In genomic region chr16:57622361-57623250, GRCh38 we compare ENCODE assay signal across 15 cellular contexts. TPM values are rescaled to one million over a fixed set of nuclear protein-coding genes. Genes with fewer than 3 reads are reported as not detected.
A peak's percentile ranks its signal among the peaks of the same experiment; 100 is the strongest.
DNase-seq lines count a peak whose midpoint lies in the region; ATAC-seq, FAIRE-seq and TF ChIP-seq lines count a peak whose summit lies in the region.
"Had no signal": no experiment of that assay in that cellular context is flagged by ENCODE, and none has a peak within 500 bp of the region (broad histone marks: within the 10 kb centered on the region; RNA-seq: fewer than 3 reads in every experiment).

No MANE protein-coding gene starts in this region.

- FAIRE-seq in kidney (lab: Jason Lieb, UNC), result no peak

- ATAC-seq in HCT116 (no peak), GM21381 (IDR thresholded peaks at IDR 0.05; ENCODE audit: unreplicated experiment) (no peak), GM18909 (IDR thresholded peaks at IDR 0.05; ENCODE audit: poor library complexity, unreplicated experiment) (no peak)
- ATAC-seq: activated T-helper 17 cell treated with anti-CD3 and anti-CD28 coated beads, Interleukin-2, amount 50 U/mL, for 72 hours; psoas muscle had no signal

- no peaks in the 10 kb centered on the region for H3K79me2 ChIP-seq in HCT116 (ENCODE audit: insufficient read depth, low read length)

- RAD21 ChIA-PET in HCT116 (lab: Charles Lee; ENCODE audit: low non-redundant PET in 1 of 2, low total read pairs in 2 of 2, uncharacterized antibody in 2 of 2, unreplicated experiment in 2 of 2), result no interaction called here

- no peak for DNase-seq in HCT116 (ENCODE audit: low read depth, low spot score)
- peak; percentile 18 for DNase-seq in amniotic epithelial cell (ENCODE audit: low read depth)
- DNase-seq in kidney, result peak; percentile 89
- peak; percentile 67 for DNase-seq in spleen
- no peak for DNase-seq in DMS153 treated with DMSO at 0.1 percent for 48 hours (lab: John Stamatoyannopoulos, UW; ENCODE audit: unreplicated experiment)
- DNase-seq in stimulated activated CD4-positive, alpha-beta T cell treated with anti-CD3 and anti-CD28 coated beads, Interleukin-4, amount 100 ng/mL, for 1 hour, result no peak
- DNase-seq: CD4-positive, CD25-positive, alpha-beta regulatory T cell; cerebellar nuclear complex; left ventricle myocardium inferior had no signal

- H3K9me2 ChIP-seq in HCT116 (ENCODE audit: insufficient read depth), result no peaks in the 10 kb centered on the region

- no peak overlapping the region for H2AFZ ChIP-seq in HCT116 (ENCODE audit: low read depth, low read length, poor library complexity, severe bottlenecking)

- CTCF ChIA-PET in HCT116 (lab: Charles Lee), result interaction anchor here (0.6 to 1.5 kb wide), 7 partner anchors 11 to 46 kb away, joined by 3 to 4 read pairs (median 3); no protein-coding TSS in a partner anchor

- peak overlapping the region; percentile 9; the same call in 1 of the 2 replicates for H3K9ac ChIP-seq in HCT116 (ENCODE audit: low read length)
- H3K9ac ChIP-seq in kidney (ENCODE audit: low read length in 2 of 2), result peak overlapping the region; percentile 12 to 74

- TF ChIP-seq RAD21 in HCT116 (IDR thresholded peaks at IDR 0.05; ENCODE audit: low read depth), result no peak

- intact Hi-C loops in HCT116 (cut with micrococcal nuclease), result no loop called here
- intact Hi-C loops in kidney (cut with DNase I), result no loop called here
- intact Hi-C loops in spleen (cut with DNase I; ENCODE audit: low total_unique reads), result no loop called here

- no peaks in the 10 kb centered on the region for H4K20me1 ChIP-seq in HCT116 (ENCODE audit: insufficient read depth)

- peaks cover 60 to 66% of the 10 kb centered on the region in 2 experiments for H3K4me1 ChIP-seq in HCT116 (ENCODE audit: control insufficient read depth in 1 of 2, insufficient read depth in 2 of 2, low read length in 2 of 2)
- H3K4me1 ChIP-seq in kidney (ENCODE audit: control insufficient read depth in 1 of 2, insufficient read depth in 1 of 2, low read depth in 1 of 2, low read length in 2 of 2), result peaks cover 70 to 75% of the 10 kb centered on the region in 2 donors
- peaks cover 0 to 9% (median under 1%) of the 10 kb centered on the region in 6 donors for H3K4me1 ChIP-seq in spleen
- H3K4me1 ChIP-seq: psoas muscle had no signal

- WGBS in spleen, 5 donors, result 68 to 90% (median 80%) methylated on average over 12 to 16 of the region's 16 CpGs

- H3K4me2 ChIP-seq in HCT116 (ENCODE audit: low read length), result peak overlapping the region; percentile 99

- H3K27ac ChIP-seq in HCT116 (ENCODE audit: low read depth, low read length), result peak overlapping the region; percentile 44
- H3K27ac ChIP-seq in kidney (ENCODE audit: low read depth in 2 of 2, low read length in 2 of 2), result peak overlapping the region; percentile 91 to 99
- H3K27ac ChIP-seq in spleen, result no peak overlapping the region
- H3K27ac ChIP-seq: left ventricle myocardium inferior, psoas muscle, SJSA1 had no signal

- POLR2A ChIA-PET in HCT116 (lab: Charles Lee), result interaction anchor here (0.6 to 1.0 kb wide), 4 partner anchors 11 to 37 kb away, joined by 3 to 4 read pairs (median 4); no protein-coding TSS in a partner anchor

- TF ChIP-seq CTCF in HCT116 (IDR thresholded peaks at IDR 0.05 in 2 of 3, conservative IDR thresholded peaks at IDR 0.05 in 1 of 3; ENCODE audit: borderline replicate concordance in 1 of 3, insufficient read depth in 1 of 3, low read depth in 2 of 3, low read length in 2 of 3), result no peak
- no peak for TF ChIP-seq CTCF in kidney (IDR thresholded peaks at IDR 0.05; ENCODE audit: borderline replicate concordance, extremely low read depth, insufficient read depth)
- no peak for TF ChIP-seq CTCF in spleen (IDR thresholded peaks at IDR 0.05 in 8 of 11, conservative IDR thresholded peaks at IDR 0.05 in 3 of 11)

- no TSS peak for BruUV-seq in HCT116 (replicated peaks; lab: Mats Ljungman, UMichigan)

- H3K4me3 ChIP-seq in HCT116 (replicated peaks in 1 of 2; ENCODE audit: low read depth in 1 of 2, low read length in 2 of 2) (no peak overlapping the region), kidney (ENCODE audit: low read length in 2 of 2) (peak overlapping the region; percentile 53 to 73), spleen (no peak overlapping the region)
- H3K4me3 ChIP-seq: left ventricle myocardium inferior, psoas muscle, SJSA1 had no signal

- H3K9me3 ChIP-seq in HCT116 (ENCODE audit: control insufficient read depth in 1 of 2, insufficient read depth in 1 of 2, low read depth in 1 of 2, low read length in 2 of 2) (no peaks in the 10 kb centered on the region), kidney (ENCODE audit: control insufficient read depth in 1 of 2, low read length in 2 of 2) (no peaks in the 10 kb centered on the region), spleen (no peaks in the 10 kb centered on the region)
- H3K9me3 ChIP-seq: left ventricle myocardium inferior, psoas muscle, SJSA1 had no signal

- no peaks in the 10 kb centered on the region for H3K36me3 ChIP-seq in HCT116 (ENCODE audit: control insufficient read depth in 1 of 2, insufficient read depth in 2 of 2, low read length in 2 of 2)
- peaks cover 0 to 5% of the 10 kb centered on the region in 2 donors for H3K36me3 ChIP-seq in kidney (ENCODE audit: control insufficient read depth in 1 of 2, insufficient read depth in 2 of 2, low read length in 2 of 2)
- H3K36me3 ChIP-seq in spleen, result no peaks in the 10 kb centered on the region
- H3K36me3 ChIP-seq: left ventricle myocardium inferior, SJSA1 had no signal

- no peak for TF ChIP-seq POLR2A in HCT116 (IDR thresholded peaks at IDR 0.05; ENCODE audit: borderline replicate concordance, extremely low read depth, insufficient read depth, insufficient read length)
- no peak for TF ChIP-seq POLR2A in spleen (IDR thresholded peaks at IDR 0.05)

- no peaks in the 10 kb centered on the region for H3K27me3 ChIP-seq in HCT116 (ENCODE audit: insufficient read depth, low read length)
- H3K27me3 ChIP-seq in spleen (replicated peaks in 1 of 7), result peaks cover 0 to 28% (median 0%) of the 10 kb centered on the region in 7 donors
- H3K27me3 ChIP-seq: SJSA1 had no signal

TF ChIP-seq in HCT116, 20 proteins besides CTCF, POLR2A, EP300 and RAD21:
- no peak for TF ChIP-seq ELF1 (IDR thresholded peaks at IDR 0.05; ENCODE audit: borderline replicate concordance, low read depth)
- no peak for TF ChIP-seq EGR1 (IDR thresholded peaks at IDR 0.05; ENCODE audit: low read depth)
- no peak for TF ChIP-seq SIN3A (IDR thresholded peaks at IDR 0.05; ENCODE audit: low read depth)
- TF ChIP-seq, protein P1, sequence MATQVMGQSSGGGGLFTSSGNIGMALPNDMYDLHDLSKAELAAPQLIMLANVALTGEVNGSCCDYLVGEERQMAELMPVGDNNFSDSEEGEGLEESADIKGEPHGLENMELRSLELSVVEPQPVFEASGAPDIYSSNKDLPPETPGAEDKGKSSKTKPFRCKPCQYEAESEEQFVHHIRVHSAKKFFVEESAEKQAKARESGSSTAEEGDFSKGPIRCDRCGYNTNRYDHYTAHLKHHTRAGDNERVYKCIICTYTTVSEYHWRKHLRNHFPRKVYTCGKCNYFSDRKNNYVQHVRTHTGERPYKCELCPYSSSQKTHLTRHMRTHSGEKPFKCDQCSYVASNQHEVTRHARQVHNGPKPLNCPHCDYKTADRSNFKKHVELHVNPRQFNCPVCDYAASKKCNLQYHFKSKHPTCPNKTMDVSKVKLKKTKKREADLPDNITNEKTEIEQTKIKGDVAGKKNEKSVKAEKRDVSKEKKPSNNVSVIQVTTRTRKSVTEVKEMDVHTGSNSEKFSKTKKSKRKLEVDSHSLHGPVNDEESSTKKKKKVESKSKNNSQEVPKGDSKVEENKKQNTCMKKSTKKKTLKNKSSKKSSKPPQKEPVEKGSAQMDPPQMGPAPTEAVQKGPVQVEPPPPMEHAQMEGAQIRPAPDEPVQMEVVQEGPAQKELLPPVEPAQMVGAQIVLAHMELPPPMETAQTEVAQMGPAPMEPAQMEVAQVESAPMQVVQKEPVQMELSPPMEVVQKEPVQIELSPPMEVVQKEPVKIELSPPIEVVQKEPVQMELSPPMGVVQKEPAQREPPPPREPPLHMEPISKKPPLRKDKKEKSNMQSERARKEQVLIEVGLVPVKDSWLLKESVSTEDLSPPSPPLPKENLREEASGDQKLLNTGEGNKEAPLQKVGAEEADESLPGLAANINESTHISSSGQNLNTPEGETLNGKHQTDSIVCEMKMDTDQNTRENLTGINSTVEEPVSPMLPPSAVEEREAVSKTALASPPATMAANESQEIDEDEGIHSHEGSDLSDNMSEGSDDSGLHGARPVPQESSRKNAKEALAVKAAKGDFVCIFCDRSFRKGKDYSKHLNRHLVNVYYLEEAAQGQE (IDR thresholded peaks at IDR 0.05; ENCODE audit: low read depth), result no peak
- no peak for TF ChIP-seq FOSL1 (IDR thresholded peaks at IDR 0.05; ENCODE audit: low read depth)

RNA-seq across cellular contexts. Expression of gene ADGRG1, which starts 5.8 kb away (rescaled TPM):
- total RNA-seq in HCT116 (2021; ENCODE audit: unreplicated experiment) (36.4 TPM), kidney (351 TPM), spleen (10 to 100 TPM in 4 of 7 donors, 1 to 10 TPM in 3; 6.9 to 23.7 (median 10.5) TPM)
- 62.7 and 64.5 TPM in 2 replicates for polyA plus RNA-seq in HCT116 (2012)
- polyA plus RNA-seq in kidney (ENCODE audit: insufficient read depth, low read depth, low replicate concordance) (188 TPM), spleen (1 to 10 TPM; 1.0 to 2.7 (median 1.2) TPM)

RNA-seq across cellular contexts. Expression of gene ADGRG3, which starts 45.5 kb away (rescaled TPM):
- total RNA-seq in HCT116 (2021; ENCODE audit: unreplicated experiment) (not detected), kidney (1.8 TPM), spleen (100 to 1,000 TPM in 2 of 7 donors, 10 to 100 TPM in 5; 16.6 to 116 (median 34.2) TPM)
- polyA plus RNA-seq in HCT116 (2012), result 0.12 TPM in 1 of 2 replicates, not detected in the other
- polyA plus RNA-seq in kidney (ENCODE audit: insufficient read depth, low read depth, low replicate concordance) (0.17 TPM), spleen (10 to 100 TPM in 1 of 3 donors, 1 to 10 TPM in 2; 2.5 to 15.3 (median 8.5) TPM)
- total RNA-seq: activated T-helper 17 cell treated with anti-CD3 and anti-CD28 coated beads, Interleukin-2, amount 50 U/mL, for 72 hours; LHCN-M2; SJSA1 had no signal
- polyA plus RNA-seq: CD4-positive, CD25-positive, alpha-beta regulatory T cell had no signal

Comparison
In these comparisons a context has a peak if more than half of its experiments do, and no peak if none do; other contexts are left out.
1. DNase-seq: peak in amniotic epithelial cell (single experiment), kidney (single experiment) and spleen (single experiment); none in HCT116 (single experiment), DMS153 treated with DMSO at 0.1 percent for 48 hours (single experiment) and stimulated activated CD4-positive, alpha-beta T cell treated with anti-CD3 and anti-CD28 coated beads, Interleukin-4, amount 100 ng/mL, for 1 hour (single experiment).
2. H3K27ac ChIP-seq: peak in HCT116 (single experiment) and kidney (2 of 2); none in spleen (0 of 8).
3. H3K4me3 ChIP-seq: peak in kidney (2 of 2); none in HCT116 (0 of 2) and spleen (0 of 8).